ENCODE assay signal across 8 cellular contexts in genomic region chr11:10454902-10455631, GRCh38. TPM values are rescaled to one million over a fixed set of nuclear protein-coding genes. Genes with fewer than 3 reads are reported as not detected.
DNase-seq lines count a peak whose midpoint lies in the region; ATAC-seq and TF ChIP-seq lines count a peak whose summit lies in the region.

TSS of gene AMPD3 (plus strand) at chr11:10455264. CDS start at chr11:10461520, 6,256 bp downstream.

- H3K9me3 ChIP-seq in ascending aorta (no peaks in the 10 kb centered on the region), left lung (no peaks in the 10 kb centered on the region), stomach smooth muscle (ENCODE audit: control insufficient read depth in 2 of 2, low read length in 2 of 2) (no peaks in the 10 kb centered on the region)

- H3K27ac ChIP-seq in ascending aorta (peak within 1 kb of the TSS; percentile 3 to 29), left lung (peak within 1 kb of the TSS; percentile 4 to 92), stomach smooth muscle (ENCODE audit: low read length) (no peak within 1 kb of the TSS)

- H3K4me1 ChIP-seq in ascending aorta (peaks cover 0 to 5% of the 10 kb centered on the region in 2 donors), left lung (peaks cover 6 to 83% of the 10 kb centered on the region in 2 donors), stomach smooth muscle (ENCODE audit: control insufficient read depth, insufficient read depth, low read length) (peaks cover 32% of the 10 kb centered on the region)

- H3K9ac ChIP-seq in stomach smooth muscle (ENCODE audit: low read length in 2 of 2) = no peak within 1 kb of the TSS

- intact Hi-C loops in ascending aorta (cut with DNase I) = no loop called here
- intact Hi-C loops in left lung (cut with DNase I) = no loop called here

- peak; percentile 87 for DNase-seq in GM03348 (ENCODE audit: low spot score)
- DNase-seq in NCI-H69 (lab: John Stamatoyannopoulos, UW) = peak; percentile 97
- DNase-seq in ascending aorta (ENCODE audit: low spot score in 2 of 2) = no peak
- no peak for DNase-seq in left lung
- DNase-seq in activated gamma-delta T cell (lab: John Stamatoyannopoulos, UW) = no peak
- no peak for DNase-seq in putamen (ENCODE audit: low spot score)

- no peaks in the 10 kb centered on the region for H3K36me3 ChIP-seq in ascending aorta
- no peaks in the 10 kb centered on the region for H3K36me3 ChIP-seq in left lung
- H3K36me3 ChIP-seq in stomach smooth muscle (ENCODE audit: control insufficient read depth in 2 of 2, insufficient read depth in 2 of 2, low read length in 2 of 2) = no peaks in the 10 kb centered on the region

- H3K27me3 ChIP-seq in ascending aorta (no peaks in the 10 kb centered on the region), left lung (peaks cover 0 to 11% of the 10 kb centered on the region in 2 donors), stomach smooth muscle (ENCODE audit: control insufficient read depth in 1 of 2, insufficient read depth in 2 of 2, low read length in 2 of 2) (peaks cover 10 to 24% of the 10 kb centered on the region in 2 donors)

- H3K4me3 ChIP-seq in ascending aorta (peak within 1 kb of the TSS; percentile 37 to 38), left lung (peak within 1 kb of the TSS; percentile 4 to 48), stomach smooth muscle (ENCODE audit: low read length in 2 of 2) (peak within 1 kb of the TSS; percentile 23 to 58)

- ATAC-seq in HG02852 (IDR thresholded peaks at IDR 0.05; ENCODE audit: unreplicated experiment) = peak; percentile 22
- no peak for ATAC-seq in left lung

- no peak for TF ChIP-seq CTCF in ascending aorta (IDR thresholded peaks at IDR 0.05)
- no peak for TF ChIP-seq CTCF in left lung (IDR thresholded peaks at IDR 0.05)

RNA-seq across cellular contexts. Expression of gene AMPD3, which starts in this region (rescaled TPM):
- total RNA-seq in ascending aorta = 2.3 TPM
- total RNA-seq in left lung = 10 to 100 TPM; 11.2 to 28.8 TPM

Comparison
In these comparisons a context has a peak if more than half of its experiments do, and no peak if none do; other contexts are left out.
1. DNase-seq: peak in GM03348 (single experiment) and NCI-H69 (single experiment); none in ascending aorta (0 of 2), left lung (0 of 2), activated gamma-delta T cell (single experiment) and putamen (single experiment).
2. Peak in every context shown above with its lines, with median percentiles within 50 percentile points of each other: H3K4me3 ChIP-seq.